In genomic region chr18:58793361-58793760, GRCh38 we compare ENCODE assay signal across 18 cellular contexts.
A peak's percentile ranks its signal among the peaks of the same experiment; 100 is the strongest.
DNase-seq lines count a peak whose midpoint lies in the region; ATAC-seq and TF ChIP-seq lines count a peak whose summit lies in the region.
"Had no signal": no experiment of that assay in that cellular context is flagged by ENCODE, and none has a peak within 500 bp of the region (broad histone marks: within the 10 kb centered on the region; RNA-seq: fewer than 3 reads in every experiment).

No MANE protein-coding gene starts in this region.

- H3K4me3 Mint-ChIP-seq in activated naive CD8-positive, alpha-beta T cell treated with anti-CD3 and anti-CD28 coated beads, Interleukin-2, amount 50 U/mL, for 24 hours, result no peak overlapping the region
- H3K4me3 Mint-ChIP-seq: immature natural killer cell, neural crest cell had no signal

- H3K27me3 ChIP-seq in AG04450 (ENCODE audit: control insufficient read depth, insufficient read depth, low read length), result no peaks in the 10 kb centered on the region
- no peaks in the 10 kb centered on the region for H3K27me3 ChIP-seq in brain microvascular endothelial cell (replicated peaks)

- DNase-seq in AG04450 (ENCODE audit: low read depth, low spot score) (peak; percentile 72), HS-5 (ENCODE audit: low read depth) (peak; percentile 50), brain microvascular endothelial cell (peak; percentile 53), kidney tubule cell (ENCODE audit: low spot score) (peak; percentile 84), SKM-1 treated with dmso at 0.1 percent for 144 hours (lab: John Stamatoyannopoulos, UW; ENCODE audit: unreplicated experiment) (no peak), RPMI8226 (no peak)
- no peak for DNase-seq in activated naive CD8-positive, alpha-beta T cell treated with anti-CD3 and anti-CD28 coated beads, Interleukin-2, amount 50 U/mL, for 24 hours
- DNase-seq: activated CD4-positive, alpha-beta T cell treated with anti-CD3 and anti-CD28 coated beads for 48 hours; activated gamma-delta T cell; effector memory CD4-positive, alpha-beta T cell; GF-D8; immature natural killer cell; KBM-7; NCI-H510A; stimulated activated CD4-positive, alpha-beta T cell treated with anti-CD3 and anti-CD28 coated beads, Interleukin-1b, Interleukin-23, amount 100 ng/mL, for 48 hours; stimulated activated naive CD8-positive, alpha-beta T cell treated with anti-CD3 and anti-CD28 coated beads, Interleukin-15, Interleukin-2, amounts not matched to agents 100 U/mL and 50 U/mL, for 24 hours had no signal

- no peak overlapping the region for H3K27ac Mint-ChIP-seq in activated naive CD8-positive, alpha-beta T cell treated with anti-CD3 and anti-CD28 coated beads, Interleukin-2, amount 50 U/mL, for 24 hours
- H3K27ac Mint-ChIP-seq: immature natural killer cell had no signal

- CTCF ChIA-PET in AG04450 (lab: Charles Lee), result interaction anchor here (1.3 kb wide), 1 partner anchor 277 kb away, joined by 5 read pairs; no protein-coding TSS in a partner anchor

- ATAC-seq in GM21737 (IDR thresholded peaks at IDR 0.05; ENCODE audit: unreplicated experiment), result no peak
- ATAC-seq in activated naive CD8-positive, alpha-beta T cell treated with anti-CD3 and anti-CD28 coated beads, Interleukin-2, amount 50 U/mL, for 24 hours, result no peak
- ATAC-seq: stimulated activated naive CD8-positive, alpha-beta T cell treated with anti-CD3 and anti-CD28 coated beads, Interleukin-15, Interleukin-2, amounts not matched to agents 100 U/mL and 50 U/mL, for 24 hours had no signal

- POLR2A ChIA-PET in AG04450 (lab: Yijun Ruan, JAX), result no interaction called here

- in situ Hi-C loops in brain microvascular endothelial cell (cut with HindIII; ENCODE audit: low pct_ligation_motif_present, low sequenced_read_pairs), result loop anchor here (25.0 kb wide), 1 partner anchor 269 kb away; no protein-coding TSS in a partner anchor

- H3K4me3 ChIP-seq in AG04450 (ENCODE audit: low read depth, low read length), result no peak overlapping the region
- H3K4me3 ChIP-seq in brain microvascular endothelial cell (ENCODE audit: low read depth, low read length), result no peak overlapping the region

- H3K27ac ChIP-seq in AG04450 (ENCODE audit: low read depth, low read length) (peak overlapping the region; percentile 62), brain microvascular endothelial cell (no peak overlapping the region)

- H3K9me3 Mint-ChIP-seq in activated naive CD8-positive, alpha-beta T cell treated with anti-CD3 and anti-CD28 coated beads, Interleukin-2, amount 50 U/mL, for 24 hours, result no peaks in the 10 kb centered on the region
- H3K9me3 Mint-ChIP-seq: immature natural killer cell, neural crest cell had no signal

- H3K36me3 ChIP-seq in brain microvascular endothelial cell (replicated peaks), result no peaks in the 10 kb centered on the region

- H3K9me3 ChIP-seq in AG04450 (ENCODE audit: control insufficient read depth, insufficient read depth, low read length), result peaks cover 5% of the 10 kb centered on the region; the same call in 1 of the 2 replicates

- no peak for TF ChIP-seq CTCF in AG04450 (IDR thresholded peaks at IDR 0.05; ENCODE audit: low read depth, low read length)
- TF ChIP-seq CTCF in brain microvascular endothelial cell (IDR thresholded peaks at IDR 0.05; ENCODE audit: low read depth, low read length, missing control alignments), result no peak

- no peaks in the 10 kb centered on the region for H3K4me1 Mint-ChIP-seq in activated naive CD8-positive, alpha-beta T cell treated with anti-CD3 and anti-CD28 coated beads, Interleukin-2, amount 50 U/mL, for 24 hours
- H3K4me1 Mint-ChIP-seq: immature natural killer cell had no signal

- H3K27me3 Mint-ChIP-seq in activated naive CD8-positive, alpha-beta T cell treated with anti-CD3 and anti-CD28 coated beads, Interleukin-2, amount 50 U/mL, for 24 hours, result peaks cover 9% of the 10 kb centered on the region

- no peaks in the 10 kb centered on the region for H3K36me3 Mint-ChIP-seq in activated naive CD8-positive, alpha-beta T cell treated with anti-CD3 and anti-CD28 coated beads, Interleukin-2, amount 50 U/mL, for 24 hours (ENCODE audit: low read depth)
- H3K36me3 Mint-ChIP-seq: immature natural killer cell had no signal

Comparison
In these comparisons a context has a peak if more than half of its experiments do, and no peak if none do; other contexts are left out.
1. DNase-seq: peak in AG04450 (single experiment), HS-5 (single experiment), brain microvascular endothelial cell (single experiment) and kidney tubule cell (single experiment); none in activated naive CD8-positive, alpha-beta T cell treated with anti-CD3 and anti-CD28 coated beads, Interleukin-2, amount 50 U/mL, for 24 hours (single experiment), SKM-1 treated with dmso at 0.1 percent for 144 hours (single experiment) and RPMI8226 (single experiment).